Comparison of ENCODE assay signal across 9 cellular contexts in genomic region chr11:34357646-34358257, GRCh38. TPM values are rescaled to one million over a fixed set of nuclear protein-coding genes. Genes with fewer than 3 reads are reported as not detected.
DNase-seq lines count a peak whose midpoint lies in the region; ATAC-seq, FAIRE-seq and TF ChIP-seq lines count a peak whose summit lies in the region.
"Had no signal": no experiment of that assay in that cellular context is flagged by ENCODE, and none has a peak within 500 bp of the region (broad histone marks: within the 10 kb centered on the region; RNA-seq: fewer than 3 reads in every experiment).

Gene ABTB2 (minus strand): TSS chr11:34358010.

- peak within 1 kb of the TSS; percentile 48 to 79 for H3K9ac ChIP-seq in colonic mucosa (ENCODE audit: low read depth in 2 of 2, low read length in 2 of 2)

- no peak for TF ChIP-seq CTCF in BJ (IDR thresholded peaks at IDR 0.05; ENCODE audit: insufficient read depth, low read depth, low read length)
- no peak for TF ChIP-seq CTCF in colonic mucosa (IDR thresholded peaks at IDR 0.05)

- POLR2A ChIA-PET in BJ (lab: Charles Lee), result interaction anchor here (1.1 kb wide), 1 partner anchor 12 kb away, joined by 4 read pairs; no protein-coding TSS in a partner anchor

- H3K27ac ChIP-seq in colonic mucosa, result peak within 1 kb of the TSS; percentile 81

- peak; percentile 92 for FAIRE-seq in GM19239 (lab: Jason Lieb, UNC)
- FAIRE-seq: colon had no signal

- ATAC-seq in HG03439 (IDR thresholded peaks at IDR 0.05; ENCODE audit: unreplicated experiment), result peak; percentile 78
- peak; percentile 76 for ATAC-seq in left lobe of liver

- H3K4me3 ChIP-seq in BJ (ENCODE audit: low read depth, low read length) (peak within 1 kb of the TSS; percentile 61), colonic mucosa (peak within 1 kb of the TSS; percentile 75)

- peaks cover 10% of the 10 kb centered on the region for H3K4me1 ChIP-seq in colonic mucosa

- H3K36me3 ChIP-seq in BJ (ENCODE audit: control insufficient read depth, insufficient read depth, low read length), result no peaks in the 10 kb centered on the region
- H3K36me3 ChIP-seq in colonic mucosa, result no peaks in the 10 kb centered on the region

- CTCF ChIA-PET in BJ (lab: Yijun Ruan, JAX), result interaction anchor here (0.6 to 5.8 kb wide), 30 partner anchors 11 to 615 kb away, joined by 3 to 112 read pairs (median 4); partner anchors contain the start of gene CAT

- H3K27me3 ChIP-seq in BJ (ENCODE audit: control insufficient read depth, insufficient read depth, low read length) (no peaks in the 10 kb centered on the region; the same call in 1 of the 2 replicates), colonic mucosa (peaks cover 9% of the 10 kb centered on the region)

- intact Hi-C loops in colonic mucosa (cut with DNase I), result loop anchor here (2.0 kb wide), 1 partner anchor 183 kb away; no protein-coding TSS in a partner anchor

- no peaks in the 10 kb centered on the region for H3K9me3 ChIP-seq in colonic mucosa

- peak; percentile 77 for DNase-seq in BJ (ENCODE audit: low read depth)
- DNase-seq in GM19239 (ENCODE audit: insufficient read length, low spot score), result peak; percentile 81
- peak; percentile 91 for DNase-seq in NCI-H510A (lab: John Stamatoyannopoulos, UW)
- DNase-seq in activated CD4-positive, alpha-beta T cell treated with anti-CD3 and anti-CD28 coated beads for 24 hours (ENCODE audit: low read depth in 2 of 2), result peak; percentile 93 to 97
- peak; percentile 99 for DNase-seq in colonic mucosa
- DNase-seq in left lobe of liver (ENCODE audit: low spot score), result peak; percentile 99
- DNase-seq in stimulated activated CD4-positive, alpha-beta T cell treated with anti-CD3 and anti-CD28 coated beads, Interleukin-2, amount 100 ng/mL, for 24 hours, result peak; percentile 97 to 98

RNA-seq across cellular contexts. Expression of gene ABTB2, which starts in this region (rescaled TPM):
- polyA plus RNA-seq in BJ (2011; rRNA removed), result 2.8 and 6.3 TPM in 2 replicates
- polyA minus RNA-seq in BJ (2011; rRNA and poly(A)+ RNA removed), result 2.5 and 3.2 TPM in 2 replicates
- total RNA-seq in colonic mucosa, result 10 to 100 TPM in 1 of 2 donors, 1 to 10 TPM in 1; 5.8 to 11.1 TPM
- total RNA-seq in left lobe of liver, result 11.4 TPM

Comparison
In these comparisons a context has a peak if more than half of its experiments do, and no peak if none do; other contexts are left out.
1. Peak in every context shown above with its lines: DNase-seq, ATAC-seq, H3K4me3 ChIP-seq and H3K27ac ChIP-seq.